ENCODE assay signal across 8 cellular contexts in genomic region chr14:83463500-83464098, GRCh38.
DNase-seq lines count a peak whose midpoint lies in the region; ATAC-seq, FAIRE-seq and TF ChIP-seq lines count a peak whose summit lies in the region.

No MANE protein-coding gene starts in this region.

- CTCF ChIA-PET in WTC11 (lab: Charles Lee) = no interaction called here

- H3K4me3 Mint-ChIP-seq in WTC11 = no peak overlapping the region

- peaks cover 14% of the 10 kb centered on the region for H3K27me3 Mint-ChIP-seq in WTC11 (ENCODE audit: low read depth)

- no peaks in the 10 kb centered on the region for H3K79me2 ChIP-seq in hepatocyte

- H3K36me3 ChIP-seq in hepatocyte (replicated peaks; ENCODE audit: insufficient read depth, low read depth) (no peaks in the 10 kb centered on the region), testis (ENCODE audit: low read depth, missing control alignments) (no peaks in the 10 kb centered on the region)

- H3K4me2 ChIP-seq in hepatocyte = no peak overlapping the region

- 51% methylated on average over 4 of the region's 4 CpGs for WGBS in hepatocyte (ENCODE audit: low lambda C conversion rate, missing lambda C conversion rate)
- WGBS in testis, 2 donors = 51 to 61% methylated on average over 4 of the region's 4 CpGs

- DNase-seq in AG09319 (ENCODE audit: extremely low read depth, low read depth) = peak; percentile 18
- DNase-seq in GM12891 (ENCODE audit: insufficient read length, low spot score) = no peak
- peak; percentile 64 for DNase-seq in NCI-H1105 treated with DMSO at 0.1 percent for 48 hours (lab: John Stamatoyannopoulos, UW)
- DNase-seq in WTC11 (ENCODE audit: low spot score) = peak; percentile 59
- peak; percentile 78 for DNase-seq in hepatocyte (ENCODE audit: low spot score)
- peak; percentile 80 for DNase-seq in testis
- no peak for DNase-seq in activated CD4-positive, CD25-positive, alpha-beta regulatory T cell (lab: John Stamatoyannopoulos, UW)

- H3K4me1 ChIP-seq in hepatocyte (ENCODE audit: insufficient read depth) = no peaks in the 10 kb centered on the region
- no peaks in the 10 kb centered on the region for H3K4me1 ChIP-seq in testis

- FAIRE-seq in GM12891 (lab: Jason Lieb, UNC) = peak; percentile 20

- H3K4me3 ChIP-seq in hepatocyte = no peak overlapping the region
- H3K4me3 ChIP-seq in testis = no peak overlapping the region

- peaks cover 17% of the 10 kb centered on the region for H3K36me3 Mint-ChIP-seq in WTC11

- 0 out of 2 replicates have a peak, but pooled peaks cover 4% of the 10 kb centered on the region for H3K4me1 Mint-ChIP-seq in WTC11

- intact Hi-C loops in testis (cut with DNase I; ENCODE audit: low total_unique reads) = no loop called here

- peak; percentile 68 for TF ChIP-seq CTCF in AG09319 (IDR thresholded peaks at IDR 0.05; ENCODE audit: low read depth, low read length)
- TF ChIP-seq CTCF in WTC11 (IDR thresholded peaks at IDR 0.05) = peak; percentile 75
- peak; percentile 71 for TF ChIP-seq CTCF in hepatocyte (IDR thresholded peaks at IDR 0.05; ENCODE audit: poor library complexity)
- peak; percentile 24 to 87 (median 63) for TF ChIP-seq CTCF in testis (IDR thresholded peaks at IDR 0.05)

- H4K20me1 ChIP-seq in hepatocyte (ENCODE audit: insufficient read depth, poor library complexity, severe bottlenecking) = no peaks in the 10 kb centered on the region

- H3K27ac Mint-ChIP-seq in WTC11 = no peak overlapping the region

- H3K9me3 ChIP-seq in hepatocyte (ENCODE audit: low read depth) (no peaks in the 10 kb centered on the region), testis (no peaks in the 10 kb centered on the region)

- POLR2A ChIA-PET in WTC11 (lab: Charles Lee) = no interaction called here

- ATAC-seq in WTC11 (peak; percentile 81), GM18909 (IDR thresholded peaks at IDR 0.05; ENCODE audit: poor library complexity, unreplicated experiment) (no peak)

- TF ChIP-seq POLR2A in GM12891 (IDR thresholded peaks at IDR 0.05; ENCODE audit: low read depth, low read length) = no peak
- TF ChIP-seq POLR2A in testis (IDR thresholded peaks at IDR 0.05) = no peak

- H3K27ac ChIP-seq in hepatocyte = no peak overlapping the region
- no peak overlapping the region for H3K27ac ChIP-seq in testis

- H3K27me3 ChIP-seq in hepatocyte (no peaks in the 10 kb centered on the region), testis (no peaks in the 10 kb centered on the region)

- no peaks in the 10 kb centered on the region for H3K9me2 ChIP-seq in hepatocyte (replicated peaks; ENCODE audit: insufficient read depth)

- peaks cover 21% of the 10 kb centered on the region for H3K9me3 Mint-ChIP-seq in WTC11

- no peak overlapping the region for H2AFZ ChIP-seq in hepatocyte

TF ChIP-seq in GM12891, 5 proteins besides CTCF, POLR2A, EP300 and RAD21:
- TF ChIP-seq SPI1 (IDR thresholded peaks at IDR 0.05; ENCODE audit: low read depth, low read length) (no peak), POU2F2 (IDR thresholded peaks at IDR 0.05; ENCODE audit: low read depth, low read length) (no peak), POLR2AphosphoS5 (IDR thresholded peaks at IDR 0.05; ENCODE audit: low read depth, low read length) (no peak), PAX5 (IDR thresholded peaks at IDR 0.05; ENCODE audit: insufficient read depth, low read length, severe bottlenecking) (no peak)
TF ChIP-seq in GM12891: peak in this region for 0.

TF ChIP-seq in WTC11, 78 proteins besides CTCF, POLR2A, EP300 and RAD21 (continues in another document):
- TF ChIP-seq FOXP4 (CRISPR knock-in tag; IDR thresholded peaks at IDR 0.05) = no peak
- no peak for TF ChIP-seq ZNF512 (CRISPR knock-in tag; IDR thresholded peaks at IDR 0.05; ENCODE audit: borderline replicate concordance)
- TF ChIP-seq OVOL2 (CRISPR knock-in tag; IDR thresholded peaks at IDR 0.05; ENCODE audit: borderline replicate concordance) = no peak
- no peak for TF ChIP-seq JUN (CRISPR knock-in tag; IDR thresholded peaks at IDR 0.05)
- no peak for TF ChIP-seq RORB (CRISPR knock-in tag; IDR thresholded peaks at IDR 0.05)
- no peak for TF ChIP-seq CREB1 (CRISPR knock-in tag; IDR thresholded peaks at IDR 0.05)
- TF ChIP-seq NR2C2 (CRISPR knock-in tag; IDR thresholded peaks at IDR 0.05) = no peak
- no peak for TF ChIP-seq ATF1 (CRISPR knock-in tag; IDR thresholded peaks at IDR 0.05)
- TF ChIP-seq CREM (CRISPR knock-in tag; IDR thresholded peaks at IDR 0.05) = no peak
- no peak for TF ChIP-seq AR (CRISPR knock-in tag; IDR thresholded peaks at IDR 0.05)
- TF ChIP-seq TCF7 (CRISPR knock-in tag; IDR thresholded peaks at IDR 0.05; ENCODE audit: low read depth) = no peak
- no peak for TF ChIP-seq ZNF425 (CRISPR knock-in tag; conservative IDR thresholded peaks at IDR 0.05)
- no peak for TF ChIP-seq ZNF121 (CRISPR knock-in tag; IDR thresholded peaks at IDR 0.05)
- no peak for TF ChIP-seq ZNF317 (CRISPR knock-in tag; IDR thresholded peaks at IDR 0.05; ENCODE audit: borderline replicate concordance, low read depth)
- TF ChIP-seq NR3C1 (CRISPR knock-in tag; conservative IDR thresholded peaks at IDR 0.05; ENCODE audit: low read depth) = no peak
- TF ChIP-seq RELA (CRISPR knock-in tag; IDR thresholded peaks at IDR 0.05; ENCODE audit: borderline replicate concordance) = no peak

Comparison
In these comparisons a context has a peak if more than half of its experiments do, and no peak if none do; other contexts are left out.
1. DNase-seq: peak in AG09319 (single experiment), NCI-H1105 treated with DMSO at 0.1 percent for 48 hours (single experiment), WTC11 (single experiment), hepatocyte (single experiment) and testis (single experiment); none in GM12891 (single experiment) and activated CD4-positive, CD25-positive, alpha-beta regulatory T cell (0 of 4).
2. Peak in every context shown above with its lines, with median percentiles within 50 percentile points of each other: CTCF ChIP-seq.